1 cellular context compared by ENCODE assay signal in the genomic region with DNA sequence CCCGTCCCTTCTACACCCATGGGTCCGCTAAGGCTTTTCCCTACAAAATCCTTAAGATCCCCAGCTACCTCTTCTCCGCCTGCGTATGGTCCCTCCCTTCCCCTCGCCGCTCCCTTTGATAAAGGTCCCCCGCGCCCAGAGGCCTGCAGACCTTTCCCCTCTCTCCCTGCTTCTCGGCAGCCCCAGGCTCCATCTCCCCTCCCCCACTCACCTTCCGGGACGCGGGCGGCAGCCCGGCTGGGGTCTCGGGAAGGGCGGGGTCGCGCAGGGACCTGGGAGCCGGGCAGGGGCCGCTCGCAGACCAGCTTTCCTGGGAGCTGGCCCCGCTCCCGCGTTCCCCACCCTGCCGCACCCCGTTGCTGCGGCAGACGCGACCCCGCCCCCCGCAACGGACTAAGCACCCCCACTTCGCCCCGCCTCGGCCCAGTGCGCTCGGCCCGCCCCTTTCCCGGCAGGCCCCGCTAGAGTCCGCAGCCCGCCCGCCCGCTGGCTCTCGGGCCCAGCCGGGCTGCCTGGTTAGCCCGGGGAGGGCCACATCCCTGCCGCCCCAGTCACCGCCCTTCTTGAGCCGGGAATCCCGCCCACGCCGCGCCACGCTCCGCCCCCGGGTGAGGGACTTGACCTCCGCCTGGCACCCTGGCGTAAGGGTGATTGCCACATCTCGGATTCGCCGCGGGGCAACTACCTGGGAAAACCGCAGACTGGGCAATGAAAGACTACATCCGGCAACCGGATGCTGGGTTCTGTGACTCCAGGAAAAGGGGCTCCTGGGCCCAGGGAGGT.
A peak's percentile ranks its signal among the peaks of the same experiment; 100 is the strongest.
TF ChIP-seq lines count a peak whose summit lies in the region.

FLOT1 (minus strand) TSS at position 372 of the 783 bp plus-strand sequence. CDS start 498 bp downstream, outside the sequence.

TF ChIP-seq in HepG2, 621 proteins besides CTCF, POLR2A, EP300 and RAD21 (continued from another document and continues in another):
- TF ChIP-seq ZNF737 (CRISPR knock-in tag; IDR thresholded peaks at IDR 0.05; ENCODE audit: borderline replicate concordance): no peak
- TF ChIP-seq AHDC1 (CRISPR knock-in tag; IDR thresholded peaks at IDR 0.05; ENCODE audit: borderline replicate concordance): peak; percentile 59; the same call in 1 of the 2 replicates
- TF ChIP-seq KAT7 (CRISPR knock-in tag; IDR thresholded peaks at IDR 0.05; ENCODE audit: borderline replicate concordance): peak; percentile 87
- TF ChIP-seq HOXA7 (CRISPR knock-in tag; IDR thresholded peaks at IDR 0.05): peak; percentile 97
- TF ChIP-seq ZBTB20 (CRISPR knock-in tag; IDR thresholded peaks at IDR 0.05; ENCODE audit: borderline replicate concordance, low read depth): no peak; the same call in 1 of the 2 replicates
- TF ChIP-seq TSC22D2 (CRISPR knock-in tag; IDR thresholded peaks at IDR 0.05; ENCODE audit: borderline replicate concordance): peak; percentile 87
- TF ChIP-seq KLF12 (CRISPR knock-in tag; IDR thresholded peaks at IDR 0.05; ENCODE audit: borderline replicate concordance): peak; percentile 75
- peak; percentile 15; the same call in 1 of the 2 replicates for TF ChIP-seq ZNF264 (CRISPR knock-in tag; IDR thresholded peaks at IDR 0.05)
- peak; percentile 88 for TF ChIP-seq PCBP2 (optimal IDR thresholded peaks at IDR 0.05; ENCODE audit: low read depth, low read length, poor library complexity, severe bottlenecking)
- TF ChIP-seq ISX (CRISPR knock-in tag; conservative IDR thresholded peaks at IDR 0.05): peak; percentile 12
- TF ChIP-seq ZSCAN25 (CRISPR knock-in tag; IDR thresholded peaks at IDR 0.05): peak; percentile 51
- TF ChIP-seq, protein P1, sequence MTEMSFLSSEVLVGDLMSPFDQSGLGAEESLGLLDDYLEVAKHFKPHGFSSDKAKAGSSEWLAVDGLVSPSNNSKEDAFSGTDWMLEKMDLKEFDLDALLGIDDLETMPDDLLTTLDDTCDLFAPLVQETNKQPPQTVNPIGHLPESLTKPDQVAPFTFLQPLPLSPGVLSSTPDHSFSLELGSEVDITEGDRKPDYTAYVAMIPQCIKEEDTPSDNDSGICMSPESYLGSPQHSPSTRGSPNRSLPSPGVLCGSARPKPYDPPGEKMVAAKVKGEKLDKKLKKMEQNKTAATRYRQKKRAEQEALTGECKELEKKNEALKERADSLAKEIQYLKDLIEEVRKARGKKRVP (CRISPR knock-in tag; IDR thresholded peaks at IDR 0.05): peak in 1 of 2 experiments; percentile 91; a peak in 2 of 4 replicates
- peak; percentile 70; the same call in 1 of the 2 replicates for TF ChIP-seq MEIS2 (CRISPR knock-in tag; IDR thresholded peaks at IDR 0.05)
- peak; percentile 96 for TF ChIP-seq ZNF552 (CRISPR knock-in tag; IDR thresholded peaks at IDR 0.05; ENCODE audit: borderline replicate concordance)
- peak; percentile 78 for TF ChIP-seq ZNF619 (CRISPR knock-in tag; IDR thresholded peaks at IDR 0.05)
- TF ChIP-seq MATR3 (CRISPR knock-in tag; IDR thresholded peaks at IDR 0.05): no peak
- TF ChIP-seq, protein P2, sequence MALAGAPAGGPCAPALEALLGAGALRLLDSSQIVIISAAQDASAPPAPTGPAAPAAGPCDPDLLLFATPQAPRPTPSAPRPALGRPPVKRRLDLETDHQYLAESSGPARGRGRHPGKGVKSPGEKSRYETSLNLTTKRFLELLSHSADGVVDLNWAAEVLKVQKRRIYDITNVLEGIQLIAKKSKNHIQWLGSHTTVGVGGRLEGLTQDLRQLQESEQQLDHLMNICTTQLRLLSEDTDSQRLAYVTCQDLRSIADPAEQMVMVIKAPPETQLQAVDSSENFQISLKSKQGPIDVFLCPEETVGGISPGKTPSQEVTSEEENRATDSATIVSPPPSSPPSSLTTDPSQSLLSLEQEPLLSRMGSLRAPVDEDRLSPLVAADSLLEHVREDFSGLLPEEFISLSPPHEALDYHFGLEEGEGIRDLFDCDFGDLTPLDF (CRISPR knock-in tag; IDR thresholded peaks at IDR 0.05): peak; percentile 80; the same call in 1 of the 2 replicates
- peak; percentile 71; the same call in 1 of the 2 replicates for TF ChIP-seq YEATS4 (CRISPR knock-in tag; IDR thresholded peaks at IDR 0.05; ENCODE audit: borderline replicate concordance)
- TF ChIP-seq ZNF251 (CRISPR knock-in tag; IDR thresholded peaks at IDR 0.05): no peak
- no peak for TF ChIP-seq SRF (IDR thresholded peaks at IDR 0.05; ENCODE audit: low read depth, low read length)
- peak; percentile 98 for TF ChIP-seq SRSF1 (optimal IDR thresholded peaks at IDR 0.05; ENCODE audit: low read depth, low read length)
- TF ChIP-seq NONO (IDR thresholded peaks at IDR 0.05): no peak
- peak; percentile 100 for TF ChIP-seq NONO (CRISPR knock-in tag; conservative IDR thresholded peaks at IDR 0.05)
- no peak for TF ChIP-seq EZH2 (conservative IDR thresholded peaks at IDR 0.05; ENCODE audit: low read depth, low read length)
- TF ChIP-seq PAF1 (CRISPR knock-in tag; IDR thresholded peaks at IDR 0.05): peak; percentile 97
- TF ChIP-seq ZNF546 (CRISPR knock-in tag; conservative IDR thresholded peaks at IDR 0.05): peak; percentile 56; the same call in 1 of the 2 replicates
- TF ChIP-seq HOXA3 (CRISPR knock-in tag; IDR thresholded peaks at IDR 0.05): peak; percentile 86
- TF ChIP-seq GFI1 (CRISPR knock-in tag; IDR thresholded peaks at IDR 0.05; ENCODE audit: borderline replicate concordance): peak; percentile 97
- no peak; the same call in 1 of the 2 replicates for TF ChIP-seq ZNF484 (CRISPR knock-in tag; IDR thresholded peaks at IDR 0.05; ENCODE audit: borderline replicate concordance, low read depth)
- TF ChIP-seq NFIC (IDR thresholded peaks at IDR 0.05; ENCODE audit: low read length): peak; percentile 57
- peak; percentile 20; the same call in 1 of the 2 replicates for TF ChIP-seq CREBL2 (CRISPR knock-in tag; IDR thresholded peaks at IDR 0.05; ENCODE audit: borderline replicate concordance)
- TF ChIP-seq NCOR1 (IDR thresholded peaks at IDR 0.05; ENCODE audit: borderline replicate concordance, low read length): peak; percentile 56; the same call in 1 of the 2 replicates
- no peak for TF ChIP-seq PLRG1 (conservative IDR thresholded peaks at IDR 0.05)
- TF ChIP-seq, protein P3, sequence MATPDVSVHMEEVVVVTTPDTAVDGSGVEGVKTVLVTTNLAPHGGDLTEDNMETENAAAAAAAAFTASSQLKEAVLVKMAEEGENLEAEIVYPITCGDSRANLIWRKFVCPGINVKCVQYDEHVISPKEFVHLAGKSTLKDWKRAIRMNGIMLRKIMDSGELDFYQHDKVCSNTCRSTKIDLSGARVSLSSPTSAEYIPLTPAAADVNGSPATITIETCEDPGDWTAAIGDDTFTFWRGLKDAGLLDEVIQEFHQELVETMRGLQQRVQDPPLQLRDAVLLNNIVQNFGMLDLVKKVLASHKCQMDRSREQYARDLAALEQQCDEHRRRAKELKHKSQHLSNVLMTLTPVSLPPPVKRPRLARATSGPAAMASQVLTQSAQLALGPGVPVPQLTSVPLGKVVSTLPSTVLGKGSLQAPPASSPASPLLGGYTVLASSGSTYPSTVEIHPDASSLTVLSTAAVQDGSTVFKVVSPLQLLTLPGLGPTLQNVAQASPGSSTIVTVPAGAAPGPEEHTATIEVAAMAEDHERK (CRISPR knock-in tag; IDR thresholded peaks at IDR 0.05; ENCODE audit: low read depth): no peak
- no peak for TF ChIP-seq ATF7 (IDR thresholded peaks at IDR 0.05)
- TF ChIP-seq ATF7 (CRISPR knock-in tag; IDR thresholded peaks at IDR 0.05): no peak; the same call in 1 of the 2 replicates
- TF ChIP-seq TOPORS (CRISPR knock-in tag; IDR thresholded peaks at IDR 0.05): peak; percentile 24
- peak; percentile 95 for TF ChIP-seq ZNF446 (CRISPR knock-in tag; IDR thresholded peaks at IDR 0.05)
- TF ChIP-seq SRSF9 (IDR thresholded peaks at IDR 0.05; ENCODE audit: borderline replicate concordance, insufficient read depth, low read depth, low read length, poor library complexity, severe bottlenecking): no peak
- peak; percentile 82; the same call in 2 of the 3 replicates for TF ChIP-seq MXI1 (IDR thresholded peaks at IDR 0.05; ENCODE audit: borderline replicate concordance, low read depth, low read length)
- TF ChIP-seq RXRB (CRISPR knock-in tag; IDR thresholded peaks at IDR 0.05; ENCODE audit: borderline replicate concordance): peak; percentile 84
- TF ChIP-seq, protein P4, sequence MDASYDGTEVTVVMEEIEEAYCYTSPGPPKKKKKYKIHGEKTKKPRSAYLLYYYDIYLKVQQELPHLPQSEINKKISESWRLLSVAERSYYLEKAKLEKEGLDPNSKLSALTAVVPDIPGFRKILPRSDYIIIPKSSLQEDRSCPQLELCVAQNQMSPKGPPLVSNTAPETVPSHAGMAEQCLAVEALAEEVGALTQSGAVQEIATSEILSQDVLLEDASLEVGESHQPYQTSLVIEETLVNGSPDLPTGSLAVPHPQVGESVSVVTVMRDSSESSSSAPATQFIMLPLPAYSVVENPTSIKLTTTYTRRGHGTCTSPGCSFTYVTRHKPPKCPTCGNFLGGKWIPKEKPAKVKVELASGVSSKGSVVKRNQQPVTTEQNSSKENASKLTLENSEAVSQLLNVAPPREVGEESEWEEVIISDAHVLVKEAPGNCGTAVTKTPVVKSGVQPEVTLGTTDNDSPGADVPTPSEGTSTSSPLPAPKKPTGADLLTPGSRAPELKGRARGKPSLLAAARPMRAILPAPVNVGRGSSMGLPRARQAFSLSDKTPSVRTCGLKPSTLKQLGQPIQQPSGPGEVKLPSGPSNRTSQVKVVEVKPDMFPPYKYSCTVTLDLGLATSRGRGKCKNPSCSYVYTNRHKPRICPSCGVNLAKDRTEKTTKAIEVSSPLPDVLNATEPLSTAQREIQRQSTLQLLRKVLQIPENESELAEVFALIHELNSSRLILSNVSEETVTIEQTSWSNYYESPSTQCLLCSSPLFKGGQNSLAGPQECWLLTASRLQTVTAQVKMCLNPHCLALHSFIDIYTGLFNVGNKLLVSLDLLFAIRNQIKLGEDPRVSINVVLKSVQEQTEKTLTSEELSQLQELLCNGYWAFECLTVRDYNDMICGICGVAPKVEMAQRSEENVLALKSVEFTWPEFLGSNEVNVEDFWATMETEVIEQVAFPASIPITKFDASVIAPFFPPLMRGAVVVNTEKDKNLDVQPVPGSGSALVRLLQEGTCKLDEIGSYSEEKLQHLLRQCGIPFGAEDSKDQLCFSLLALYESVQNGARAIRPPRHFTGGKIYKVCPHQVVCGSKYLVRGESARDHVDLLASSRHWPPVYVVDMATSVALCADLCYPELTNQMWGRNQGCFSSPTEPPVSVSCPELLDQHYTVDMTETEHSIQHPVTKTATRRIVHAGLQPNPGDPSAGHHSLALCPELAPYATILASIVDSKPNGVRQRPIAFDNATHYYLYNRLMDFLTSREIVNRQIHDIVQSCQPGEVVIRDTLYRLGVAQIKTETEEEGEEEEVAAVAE (CRISPR knock-in tag; IDR thresholded peaks at IDR 0.05; ENCODE audit: borderline replicate concordance): peak; percentile 50; the same call in 1 of the 2 replicates
- TF ChIP-seq XRCC5 (optimal IDR thresholded peaks at IDR 0.05; ENCODE audit: low read length): peak; percentile 68
- TF ChIP-seq ERF (CRISPR knock-in tag; IDR thresholded peaks at IDR 0.05): peak; percentile 59
- TF ChIP-seq HOXA5 (CRISPR knock-in tag; IDR thresholded peaks at IDR 0.05): peak; percentile 91
